In genomic region chr3:98190911-98191310, GRCh38 we compare ENCODE assay signal across 3 cellular contexts. TPM values are rescaled to one million over a fixed set of nuclear protein-coding genes. Genes with fewer than 3 reads are reported as not detected.
"Had no signal": no experiment of that assay in that cellular context is flagged by ENCODE, and none has a peak within 500 bp of the region (broad histone marks: within the 10 kb centered on the region; RNA-seq: fewer than 3 reads in every experiment).

No MANE protein-coding gene starts in this region.

RNA-seq across cellular contexts. Expression of gene OR5H15, which starts 24.4 kb away (rescaled TPM):
- total RNA-seq: LHCN-M2, MCF 10A, NCI-H460 had no signal

RNA-seq across cellular contexts. Expression of gene OR5H14, which starts 43.6 kb away (rescaled TPM):
- total RNA-seq: LHCN-M2, MCF 10A, NCI-H460 had no signal
